ENCODE assay signal across 19 cellular contexts in the genomic region with DNA sequence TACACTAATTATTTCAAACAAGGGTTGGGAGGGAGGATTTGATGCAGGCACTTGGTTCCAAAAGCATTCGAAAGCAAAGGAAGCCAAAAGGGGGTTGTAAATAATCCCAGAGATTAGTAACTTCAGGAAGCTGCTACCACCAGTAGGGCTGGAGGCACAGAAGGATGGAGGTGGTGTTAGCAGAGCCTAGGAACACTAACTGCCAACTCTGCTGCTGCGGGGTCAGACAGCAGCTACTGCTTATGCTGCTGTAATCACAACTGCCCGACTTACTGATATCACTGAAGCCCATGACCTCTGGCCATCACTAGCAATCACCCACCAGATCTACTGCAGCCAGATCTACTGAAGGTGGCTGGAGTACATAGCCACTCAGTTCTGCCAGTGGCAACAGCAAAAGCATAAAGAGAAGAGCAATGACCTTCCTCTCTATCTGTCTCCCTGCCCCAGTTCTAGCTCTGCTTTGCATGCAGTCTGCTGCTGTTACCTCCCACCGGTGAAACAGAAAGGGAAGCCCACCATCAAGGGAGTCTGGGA.
"Had no signal": no experiment of that assay in that cellular context is flagged by ENCODE, and none has a peak within 500 bp of the region (broad histone marks: within the 10 kb centered on the region; RNA-seq: fewer than 3 reads in every experiment).

No MANE protein-coding gene starts in this region.

- DNase-seq: activated CD4-positive, alpha-beta T cell treated with anti-CD3 and anti-CD28 coated beads, Interleukin-2, amount 50 U/mL, for 4 hours; activated CD8-positive, alpha-beta memory T cell treated with anti-CD3 and anti-CD28 coated beads for 24 hours; activated CD8-positive, alpha-beta memory T cell treated with anti-CD3 and anti-CD28 coated beads, Interleukin-2, amount 50 U/mL, for 4 hours; activated naive CD4-positive, alpha-beta T cell treated with Interleukin-2 at 50 U/mL for 16 hours; activated naive CD8-positive, alpha-beta T cell treated with anti-CD3 and anti-CD28 coated beads for 36 hours; activated T-cell treated with anti-CD3 and anti-CD28 coated beads, Interleukin-2, amount 50 U/mL, for 24 hours; cortex of kidney; endodermal cell; esophagus squamous epithelium; gastrocnemius medialis; head of caudate nucleus; stimulated activated CD4-positive, alpha-beta T cell treated with anti-CD3 and anti-CD28 coated beads, Interleukin-1b, Interleukin-23, amount 100 ng/mL, for 48 hours; stimulated activated naive CD8-positive, alpha-beta T cell treated with anti-CD3 and anti-CD28 coated beads, Interleukin-15, amount 100 ng/mL, for 72 hours; T-cell; transverse colon; uterus; WERI-Rb-1 had no signal

- FAIRE-seq: islet of Langerhans had no signal

- ATAC-seq: gastrocnemius medialis; stimulated activated naive CD8-positive, alpha-beta T cell treated with anti-CD3 and anti-CD28 coated beads, Interleukin-15, amount 100 ng/mL, for 72 hours; T-cell had no signal

- H3K9me3 ChIP-seq: esophagus squamous epithelium, gastrocnemius medialis, transverse colon, uterus had no signal

- H3K27me3 ChIP-seq: esophagus squamous epithelium, gastrocnemius medialis, neural progenitor cell, transverse colon, uterus had no signal

- H3K27ac ChIP-seq: esophagus squamous epithelium, gastrocnemius medialis, neural progenitor cell, transverse colon, uterus, WERI-Rb-1 had no signal

- H2AFZ ChIP-seq: neural progenitor cell had no signal

- H3K4me1 ChIP-seq: gastrocnemius medialis, transverse colon, uterus had no signal

- H3K36me3 ChIP-seq: esophagus squamous epithelium, gastrocnemius medialis, neural progenitor cell, transverse colon, uterus, WERI-Rb-1 had no signal

- H3K4me3 ChIP-seq: esophagus squamous epithelium, gastrocnemius medialis, neural progenitor cell, transverse colon, uterus had no signal

- H3K9ac ChIP-seq: neural progenitor cell had no signal

- H3K4me2 ChIP-seq: neural progenitor cell had no signal
